19 cellular contexts compared by ENCODE assay signal in genomic region chr1:93603581-93603980, GRCh38.
DNase-seq lines count a peak whose midpoint lies in the region; ATAC-seq and TF ChIP-seq lines count a peak whose summit lies in the region.
"Had no signal": no experiment of that assay in that cellular context is flagged by ENCODE, and none has a peak within 500 bp of the region (broad histone marks: within the 10 kb centered on the region; RNA-seq: fewer than 3 reads in every experiment).

No MANE protein-coding gene starts in this region.

- no peak for TF ChIP-seq CTCF in left ventricle myocardium inferior (IDR thresholded peaks at IDR 0.05; ENCODE audit: borderline replicate concordance)
- no peak for TF ChIP-seq CTCF in heart right ventricle (IDR thresholded peaks at IDR 0.05)
- TF ChIP-seq CTCF in psoas muscle (IDR thresholded peaks at IDR 0.05) = no peak

- intact Hi-C loops in left ventricle myocardium inferior (cut with micrococcal nuclease) = no loop called here
- intact Hi-C loops in heart right ventricle (cut with DNase I) = no loop called here
- intact Hi-C loops in psoas muscle (cut with DNase I) = no loop called here

- DNase-seq in left ventricle myocardium inferior = no peak
- no peak for DNase-seq in heart right ventricle
- peak; percentile 80 for DNase-seq in islet precursor cell
- no peak for DNase-seq in psoas muscle
- no peak for DNase-seq in nucleus accumbens (lab: John Stamatoyannopoulos, UW)
- DNase-seq in AG20443 (ENCODE audit: low spot score) = no peak
- DNase-seq: 8988T; CD8-positive, alpha-beta memory T cell; HCEC 1CT; NCI-H1105; NCI-H2029 treated with DMSO at 0.1 percent for 48 hours; NCI-H2171 treated with DMSO at 0.1 percent for 48 hours; NCI-H524 treated with DMSO at 0.1 percent for 48 hours had no signal

- ATAC-seq in heart right ventricle (no peak), psoas muscle (no peak), GM19455 (IDR thresholded peaks at IDR 0.05; ENCODE audit: unreplicated experiment) (no peak)
- ATAC-seq: GM23338, Panc1, Right ventricle myocardium inferior had no signal

- no peaks in the 10 kb centered on the region for H3K27me3 ChIP-seq in left ventricle myocardium inferior (ENCODE audit: low read depth)
- no peaks in the 10 kb centered on the region for H3K27me3 ChIP-seq in heart right ventricle
- H3K27me3 ChIP-seq in psoas muscle (ENCODE audit: insufficient read depth in 3 of 3, low read length in 2 of 3) = no peaks in the 10 kb centered on the region
- H3K27me3 ChIP-seq: SJSA1 had no signal

- WGBS in heart right ventricle, 2 donors = 78 to 81% methylated on average over 3 of the region's 3 CpGs
- 33 to 62% (median 43%) methylated on average over 3 of the region's 3 CpGs for WGBS in psoas muscle, 3 donors

- H3K9me3 ChIP-seq in left ventricle myocardium inferior (replicated peaks) (no peaks in the 10 kb centered on the region), heart right ventricle (no peaks in the 10 kb centered on the region), psoas muscle (no peaks in the 10 kb centered on the region)
- H3K9me3 ChIP-seq: SJSA1 had no signal

- H3K36me3 ChIP-seq in left ventricle myocardium inferior (no peaks in the 10 kb centered on the region), heart right ventricle (no peaks in the 10 kb centered on the region), psoas muscle (ENCODE audit: insufficient read depth in 1 of 2, low read depth in 1 of 2) (no peaks in the 10 kb centered on the region)

- no peak overlapping the region for H3K4me3 ChIP-seq in left ventricle myocardium inferior
- no peak overlapping the region for H3K4me3 ChIP-seq in heart right ventricle
- no peak overlapping the region for H3K4me3 ChIP-seq in psoas muscle
- H3K4me3 ChIP-seq: GM23338, SJSA1 had no signal

- H3K4me1 ChIP-seq in left ventricle myocardium inferior (peaks cover 100% of the 10 kb centered on the region), heart right ventricle (peaks cover 9 to 98% (median 75%) of the 10 kb centered on the region in 9 donors), psoas muscle (peaks cover 82% of the 10 kb centered on the region)

- H3K27ac ChIP-seq in left ventricle myocardium inferior (replicated peaks) (peak overlapping the region; percentile 84), heart right ventricle (peak overlapping the region in 2 of 10 donors; percentile 1 to 20), psoas muscle (peak overlapping the region; percentile 76)
- H3K27ac ChIP-seq: C4-2B, SJSA1 had no signal
